Comparison of ENCODE assay signal across 1 cellular context in the genomic region with DNA sequence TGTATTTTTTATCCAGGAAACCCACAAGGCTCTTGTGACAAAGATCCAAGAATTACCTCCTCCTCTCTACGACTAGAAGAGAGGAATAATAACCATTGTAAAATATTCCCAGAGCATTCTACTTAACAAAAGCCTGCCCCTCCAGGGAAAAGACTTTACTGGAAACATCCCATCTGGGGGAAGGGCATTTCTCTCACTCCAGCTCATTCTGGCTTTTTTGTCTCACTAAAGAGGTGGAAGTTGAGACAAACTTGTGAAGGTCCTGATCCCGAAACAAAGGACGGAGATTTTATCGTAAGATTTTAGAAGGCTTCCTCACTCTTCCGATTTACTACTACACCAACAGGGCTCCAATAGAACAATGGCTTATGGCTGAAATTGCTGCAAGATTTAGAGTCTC.
TF ChIP-seq lines count a peak whose summit lies in the region.

No MANE protein-coding gene starts in this region.

TF ChIP-seq in H1, 55 proteins besides CTCF, POLR2A, EP300 and RAD21:
- TF ChIP-seq, protein P1, sequence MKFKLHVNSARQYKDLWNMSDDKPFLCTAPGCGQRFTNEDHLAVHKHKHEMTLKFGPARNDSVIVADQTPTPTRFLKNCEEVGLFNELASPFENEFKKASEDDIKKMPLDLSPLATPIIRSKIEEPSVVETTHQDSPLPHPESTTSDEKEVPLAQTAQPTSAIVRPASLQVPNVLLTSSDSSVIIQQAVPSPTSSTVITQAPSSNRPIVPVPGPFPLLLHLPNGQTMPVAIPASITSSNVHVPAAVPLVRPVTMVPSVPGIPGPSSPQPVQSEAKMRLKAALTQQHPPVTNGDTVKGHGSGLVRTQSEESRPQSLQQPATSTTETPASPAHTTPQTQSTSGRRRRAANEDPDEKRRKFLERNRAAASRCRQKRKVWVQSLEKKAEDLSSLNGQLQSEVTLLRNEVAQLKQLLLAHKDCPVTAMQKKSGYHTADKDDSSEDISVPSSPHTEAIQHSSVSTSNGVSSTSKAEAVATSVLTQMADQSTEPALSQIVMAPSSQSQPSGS (IDR thresholded peaks at IDR 0.05; ENCODE audit: low read length) = no peak
- no peak for TF ChIP-seq SUZ12 (IDR thresholded peaks at IDR 0.05; ENCODE audit: low read length)
TF ChIP-seq in H1: peak in this region for 0.
